Comparison of ENCODE assay signal across 21 cellular contexts in genomic region chr21:15026370-15026769, GRCh38. TPM values are rescaled to one million over a fixed set of nuclear protein-coding genes. Genes with fewer than 3 reads are reported as not detected.
A peak's percentile ranks its signal among the peaks of the same experiment; 100 is the strongest.
DNase-seq lines count a peak whose midpoint lies in the region; ATAC-seq and TF ChIP-seq lines count a peak whose summit lies in the region.
"Had no signal": no experiment of that assay in that cellular context is flagged by ENCODE, and none has a peak within 500 bp of the region (broad histone marks: within the 10 kb centered on the region; RNA-seq: fewer than 3 reads in every experiment).

No MANE protein-coding gene starts in this region.

- TF ChIP-seq CTCF in mesothelial cell of epicardium (IDR thresholded peaks at IDR 0.05; ENCODE audit: unreplicated experiment), result no peak
- TF ChIP-seq CTCF in neutrophil (IDR thresholded peaks at IDR 0.05), result no peak

- DNase-seq in stimulated activated naive CD8-positive, alpha-beta T cell treated with anti-CD3 and anti-CD28 coated beads, Interleukin-15, Interleukin-2, amounts not matched to agents 100 U/mL and 50 U/mL, for 24 hours, result no peak
- DNase-seq in mesothelial cell of epicardium (ENCODE audit: low spot score in 2 of 2, unreplicated experiment in 2 of 2), result no peak
- DNase-seq in SKM-1 treated with dmso at 0.1 percent for 144 hours (lab: John Stamatoyannopoulos, UW; ENCODE audit: unreplicated experiment), result no peak
- DNase-seq in caudate nucleus (lab: John Stamatoyannopoulos, UW), result no peak
- DNase-seq in activated T-helper 1 cell treated with anti-CD3 and anti-CD28 coated beads, Interleukin-12 subunit alpha, Interleukin-12 subunit beta, Interleukin-2, Interleukin-4 antibody, amounts not matched to agents 30 ng/mL and 10 ng/mL and 1 ng/mL, durations not matched to agents 14 hours and 24 hours and 36 hours (ENCODE audit: low spot score), result no peak
- DNase-seq: ACHN; AML-193; BE2C; CD4-positive, alpha-beta T cell; CD8-positive, alpha-beta memory T cell; DMS 273 treated with DMSO at 0.1 percent for 48 hours; DMS79; EL; GDM1; HCEC 1CT had no signal

- H3K4me3 Mint-ChIP-seq in stimulated activated naive CD8-positive, alpha-beta T cell treated with anti-CD3 and anti-CD28 coated beads, Interleukin-15, Interleukin-2, amounts not matched to agents 100 ng/mL and 50 ng/mL, for 24 hours, result no peak overlapping the region
- H3K4me3 Mint-ChIP-seq in mesothelial cell of epicardium, result no peak overlapping the region
- H3K4me3 Mint-ChIP-seq in activated T-helper 1 cell treated with anti-CD3 and anti-CD28 coated beads, Interleukin-12 subunit alpha, Interleukin-12 subunit beta, Interleukin-2, Interleukin-4 antibody, amounts not matched to agents 30 ng/mL and 10 ng/mL and 1 ng/mL, durations not matched to agents 14 hours and 24 hours and 36 hours, result no peak overlapping the region
- H3K4me3 Mint-ChIP-seq: CD4-positive, alpha-beta T cell; GM23338 had no signal

- peak overlapping the region; percentile 76 for H3K27ac ChIP-seq in neutrophil
- H3K27ac ChIP-seq in caudate nucleus (ENCODE audit: low read depth, low read length), result no peak overlapping the region
- H3K27ac ChIP-seq: 22Rv1 had no signal

- peaks cover 34 to 44% of the 10 kb centered on the region in 2 experiments for H3K4me1 ChIP-seq in neutrophil (ENCODE audit: control insufficient read depth in 1 of 2, insufficient read depth in 1 of 2, low read depth in 1 of 2, low read length in 1 of 2)
- H3K4me1 ChIP-seq: BE2C had no signal

- ATAC-seq in stimulated activated naive CD8-positive, alpha-beta T cell treated with anti-CD3 and anti-CD28 coated beads, Interleukin-15, Interleukin-2, amounts not matched to agents 100 U/mL and 50 U/mL, for 24 hours, result no peak
- ATAC-seq: GM12878, GM23338 had no signal

- H3K4me1 Mint-ChIP-seq in stimulated activated naive CD8-positive, alpha-beta T cell treated with anti-CD3 and anti-CD28 coated beads, Interleukin-15, Interleukin-2, amounts not matched to agents 100 ng/mL and 50 ng/mL, for 24 hours (ENCODE audit: low read depth), result peaks cover 51% of the 10 kb centered on the region
- peaks cover 20% of the 10 kb centered on the region for H3K4me1 Mint-ChIP-seq in mesothelial cell of epicardium
- no peaks in the 10 kb centered on the region for H3K4me1 Mint-ChIP-seq in activated T-helper 1 cell treated with anti-CD3 and anti-CD28 coated beads, Interleukin-12 subunit alpha, Interleukin-12 subunit beta, Interleukin-2, Interleukin-4 antibody, amounts not matched to agents 30 ng/mL and 10 ng/mL and 1 ng/mL, durations not matched to agents 14 hours and 24 hours and 36 hours (ENCODE audit: low read depth)

- no peak overlapping the region for H3K4me3 ChIP-seq in neutrophil (ENCODE audit: low read depth in 1 of 2, low read length in 1 of 2)
- H3K4me3 ChIP-seq: BLaER1 treated with 17β-estradiol and CSF1 and Interleukin-3, amounts not matched to agents 10 nM and 100 nM; GM12878; GM23338 had no signal

- no peaks in the 10 kb centered on the region for H3K9me3 ChIP-seq in neutrophil
- H3K9me3 ChIP-seq: BE2C had no signal

- intact Hi-C loops in activated T-helper 1 cell treated with anti-CD3 and anti-CD28 coated beads, Interleukin-12 subunit alpha, Interleukin-12 subunit beta, Interleukin-2, Interleukin-4 antibody, amounts not matched to agents 30 ng/mL and 10 ng/mL and 1 ng/mL, durations not matched to agents 14 hours and 24 hours and 36 hours (cut with micrococcal nuclease), result no loop called here

- peaks cover 39% of the 10 kb centered on the region for H3K36me3 Mint-ChIP-seq in stimulated activated naive CD8-positive, alpha-beta T cell treated with anti-CD3 and anti-CD28 coated beads, Interleukin-15, Interleukin-2, amounts not matched to agents 100 ng/mL and 50 ng/mL, for 24 hours (ENCODE audit: low read depth)
- peaks cover 24% of the 10 kb centered on the region for H3K36me3 Mint-ChIP-seq in mesothelial cell of epicardium
- peaks cover 7% of the 10 kb centered on the region for H3K36me3 Mint-ChIP-seq in activated T-helper 1 cell treated with anti-CD3 and anti-CD28 coated beads, Interleukin-12 subunit alpha, Interleukin-12 subunit beta, Interleukin-2, Interleukin-4 antibody, amounts not matched to agents 30 ng/mL and 10 ng/mL and 1 ng/mL, durations not matched to agents 14 hours and 24 hours and 36 hours (ENCODE audit: low read depth)

- H3K27ac Mint-ChIP-seq in stimulated activated naive CD8-positive, alpha-beta T cell treated with anti-CD3 and anti-CD28 coated beads, Interleukin-15, Interleukin-2, amounts not matched to agents 100 ng/mL and 50 ng/mL, for 24 hours, result peak overlapping the region; percentile 50
- peak overlapping the region; percentile 63 for H3K27ac Mint-ChIP-seq in mesothelial cell of epicardium
- H3K27ac Mint-ChIP-seq in activated T-helper 1 cell treated with anti-CD3 and anti-CD28 coated beads, Interleukin-12 subunit alpha, Interleukin-12 subunit beta, Interleukin-2, Interleukin-4 antibody, amounts not matched to agents 30 ng/mL and 10 ng/mL and 1 ng/mL, durations not matched to agents 14 hours and 24 hours and 36 hours, result no peak overlapping the region
- H3K27ac Mint-ChIP-seq: CD4-positive, alpha-beta T cell; GM23338 had no signal

- H3K9me3 Mint-ChIP-seq in stimulated activated naive CD8-positive, alpha-beta T cell treated with anti-CD3 and anti-CD28 coated beads, Interleukin-15, Interleukin-2, amounts not matched to agents 100 ng/mL and 50 ng/mL, for 24 hours, result peaks cover 5% of the 10 kb centered on the region
- peaks cover 9% of the 10 kb centered on the region for H3K9me3 Mint-ChIP-seq in mesothelial cell of epicardium
- no peaks in the 10 kb centered on the region for H3K9me3 Mint-ChIP-seq in activated T-helper 1 cell treated with anti-CD3 and anti-CD28 coated beads, Interleukin-12 subunit alpha, Interleukin-12 subunit beta, Interleukin-2, Interleukin-4 antibody, amounts not matched to agents 30 ng/mL and 10 ng/mL and 1 ng/mL, durations not matched to agents 14 hours and 24 hours and 36 hours
- H3K9me3 Mint-ChIP-seq: CD8-positive, alpha-beta memory T cell had no signal

- H3K27me3 Mint-ChIP-seq in stimulated activated naive CD8-positive, alpha-beta T cell treated with anti-CD3 and anti-CD28 coated beads, Interleukin-15, Interleukin-2, amounts not matched to agents 100 ng/mL and 50 ng/mL, for 24 hours, result no peaks in the 10 kb centered on the region
- no peaks in the 10 kb centered on the region for H3K27me3 Mint-ChIP-seq in mesothelial cell of epicardium (ENCODE audit: low read depth)
- H3K27me3 Mint-ChIP-seq in activated T-helper 1 cell treated with anti-CD3 and anti-CD28 coated beads, Interleukin-12 subunit alpha, Interleukin-12 subunit beta, Interleukin-2, Interleukin-4 antibody, amounts not matched to agents 30 ng/mL and 10 ng/mL and 1 ng/mL, durations not matched to agents 14 hours and 24 hours and 36 hours (ENCODE audit: insufficient read depth), result no peaks in the 10 kb centered on the region
- H3K27me3 Mint-ChIP-seq: CD4-positive, alpha-beta T cell; CD8-positive, alpha-beta memory T cell had no signal

- no peaks in the 10 kb centered on the region for H3K36me3 ChIP-seq in neutrophil
- H3K36me3 ChIP-seq: BE2C had no signal

- no peaks in the 10 kb centered on the region for H3K27me3 ChIP-seq in neutrophil
- H3K27me3 ChIP-seq: BE2C; BLaER1 treated with 17β-estradiol and CSF1 and Interleukin-3, amounts not matched to agents 10 nM and 100 nM had no signal

RNA-seq across cellular contexts. Expression of gene NRIP1, which starts 38.4 kb away (rescaled TPM):
- total RNA-seq in mesothelial cell of epicardium, result 86.4 to 104 TPM (median 92.8 TPM) in 3 replicates
- total RNA-seq in activated T-helper 1 cell treated with anti-CD3 and anti-CD28 coated beads, Interleukin-12 subunit alpha, Interleukin-12 subunit beta, Interleukin-2, Interleukin-4 antibody, amounts not matched to agents 30 ng/mL and 10 ng/mL and 1 ng/mL, durations not matched to agents 14 hours and 24 hours and 36 hours, result 11.4 and 11.7 TPM in 2 replicates
